Comparison of ENCODE assay signal across 12 cellular contexts in the genomic region with DNA sequence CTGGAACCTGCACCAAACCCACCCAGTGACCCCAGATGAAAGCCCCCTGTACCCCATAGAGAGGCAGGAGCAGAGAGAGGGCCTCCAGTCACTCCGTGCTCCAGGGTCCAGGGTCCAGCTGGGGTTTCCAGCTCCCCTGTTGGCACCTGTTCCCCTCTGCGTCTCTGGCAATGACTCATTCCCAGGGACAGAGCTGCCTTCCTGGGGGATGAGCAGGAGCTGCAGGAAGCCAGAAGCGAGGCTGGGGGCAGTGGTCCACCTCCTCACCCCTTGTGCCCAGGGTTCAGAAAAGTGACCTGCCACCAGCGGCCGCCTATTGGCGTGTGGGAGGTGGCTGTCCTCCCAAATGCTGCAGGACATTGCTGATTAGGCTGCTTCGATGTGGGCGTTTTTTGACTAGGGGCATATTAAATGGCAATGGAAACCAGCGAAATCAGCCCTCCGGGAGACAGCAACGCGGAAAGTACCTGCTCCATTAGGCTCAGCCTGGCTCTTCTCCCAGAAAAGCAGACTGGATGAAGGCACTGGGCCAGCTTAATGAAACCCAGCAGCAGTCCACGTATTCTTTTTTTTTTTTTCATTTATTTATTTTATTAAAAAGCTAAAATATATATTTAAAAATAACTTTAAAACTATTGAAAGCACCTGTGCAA.
DNase-seq lines count a peak whose midpoint lies in the region; ATAC-seq and TF ChIP-seq lines count a peak whose summit lies in the region.
"Had no signal": no experiment of that assay in that cellular context is flagged by ENCODE, and none has a peak within 500 bp of the region (broad histone marks: within the 10 kb centered on the region; RNA-seq: fewer than 3 reads in every experiment).

No MANE protein-coding gene starts in this region.

- no peaks in the 10 kb centered on the region for H3K27me3 ChIP-seq in WERI-Rb-1 (ENCODE audit: insufficient read depth, low read depth, severe bottlenecking)

- peaks cover 7% of the 10 kb centered on the region for H3K9me3 ChIP-seq in WERI-Rb-1 (ENCODE audit: severe bottlenecking)

- in situ Hi-C loops in astrocyte of the cerebellum (cut with HindIII; ENCODE audit: low sequenced_read_pairs): no loop called here

- no peak overlapping the region for H3K4me3 ChIP-seq in astrocyte of the cerebellum (ENCODE audit: low read depth, low read length)
- H3K4me3 ChIP-seq in WERI-Rb-1 (ENCODE audit: low read depth, low read length): no peak overlapping the region

- no peaks in the 10 kb centered on the region for H3K36me3 ChIP-seq in WERI-Rb-1

- TF ChIP-seq CTCF in astrocyte of the cerebellum (IDR thresholded peaks at IDR 0.05; ENCODE audit: low read depth, low read length, missing control alignments): no peak
- TF ChIP-seq CTCF in WERI-Rb-1 (IDR thresholded peaks at IDR 0.05; ENCODE audit: low read depth, low read length): no peak

- ATAC-seq in left lobe of liver (peak; percentile 82), GM18873 (IDR thresholded peaks at IDR 0.05; ENCODE audit: low FRiP score, unreplicated experiment) (no peak), GM19023 (IDR thresholded peaks at IDR 0.05; ENCODE audit: unreplicated experiment) (no peak)
- ATAC-seq: HCT116 had no signal

- DNase-seq in AG08396 (ENCODE audit: low spot score): peak; percentile 53
- peak; percentile 18 for DNase-seq in LHCN-M2 (ENCODE audit: low read depth)
- peak; percentile 70 for DNase-seq in astrocyte of the cerebellum (ENCODE audit: low read depth)
- DNase-seq in left lobe of liver (ENCODE audit: low spot score): peak; percentile 64
- no peak for DNase-seq in anterior cingulate cortex (lab: John Stamatoyannopoulos, UW)
- no peak for DNase-seq in WERI-Rb-1
- DNase-seq: activated T-cell treated with anti-CD3 and anti-CD28 coated beads, Interleukin-2, amount 50 U/mL, for 1 hour; COR-L47; cortex of kidney had no signal

- H3K27ac ChIP-seq in WERI-Rb-1: no peak overlapping the region

Comparison
In these comparisons a context has a peak if more than half of its experiments do, and no peak if none do; other contexts are left out.
1. DNase-seq: peak in AG08396 (single experiment), LHCN-M2 (single experiment), astrocyte of the cerebellum (single experiment) and left lobe of liver (single experiment); none in anterior cingulate cortex (0 of 58) and WERI-Rb-1 (single experiment).